In the genomic region with DNA sequence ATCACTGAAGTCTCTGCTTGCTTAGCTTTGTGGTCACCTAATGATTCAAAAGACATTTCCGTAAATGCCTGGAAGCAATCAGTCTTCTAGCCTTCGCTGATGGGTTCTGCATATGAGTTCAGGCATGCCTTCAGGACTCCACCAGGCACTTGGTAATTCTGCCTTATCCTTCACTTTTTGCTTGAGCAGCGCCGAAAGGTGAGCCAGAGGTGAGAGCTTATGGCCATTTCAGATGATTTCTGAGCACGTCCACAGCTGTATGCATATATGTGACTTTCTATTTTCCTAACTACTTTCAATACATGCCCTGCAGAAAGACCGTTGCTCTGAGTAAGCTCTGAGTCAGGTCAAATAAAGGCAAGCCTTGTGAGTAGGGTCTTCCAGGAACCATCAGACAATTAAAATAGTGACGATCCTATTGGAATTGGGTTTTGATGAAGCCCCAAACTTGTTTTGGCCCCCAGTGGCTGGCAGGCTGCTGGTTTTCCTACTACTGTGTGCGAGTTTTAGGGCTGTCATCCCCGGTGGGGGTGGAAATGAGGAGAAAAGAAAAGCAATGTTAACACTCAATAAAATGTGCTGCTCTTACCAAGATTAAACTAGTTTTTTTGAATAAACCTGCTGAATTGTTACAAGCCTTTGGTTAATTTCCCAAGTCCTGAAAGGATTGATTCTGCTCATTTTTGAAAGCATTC, we compare ENCODE assay signal across 12 cellular contexts.
DNase-seq lines count a peak whose midpoint lies in the region; ATAC-seq, FAIRE-seq and TF ChIP-seq lines count a peak whose summit lies in the region.
"Had no signal": no experiment of that assay in that cellular context is flagged by ENCODE, and none has a peak within 500 bp of the region (broad histone marks: within the 10 kb centered on the region; RNA-seq: fewer than 3 reads in every experiment).

No MANE protein-coding gene starts in this region.

- TF ChIP-seq POLR2A in H1 (IDR thresholded peaks at IDR 0.05; ENCODE audit: control extremely low read depth in 1 of 2, low read depth in 2 of 2, low read length in 2 of 2), result no peak

- H3K36me3 ChIP-seq in Panc1 (ENCODE audit: control insufficient read depth, insufficient read depth, low read length) (no peaks in the 10 kb centered on the region), H1 (ENCODE audit: control insufficient read depth in 2 of 4, insufficient read depth in 4 of 4, low read length in 3 of 4) (no peaks in the 10 kb centered on the region; a peak in 1 of 8 replicates), psoas muscle (ENCODE audit: insufficient read depth in 1 of 2, low read depth in 1 of 2) (no peaks in the 10 kb centered on the region)
- H3K36me3 ChIP-seq: Peyer's patch had no signal

- H2BK5ac ChIP-seq in H1 (ENCODE audit: low read depth, low read length), result no peak overlapping the region

- no peak overlapping the region for H2BK20ac ChIP-seq in H1 (ENCODE audit: low read length)

- no peak for FAIRE-seq in H1 (lab: Jason Lieb, UNC)

- H3K79me2 ChIP-seq in H1 (ENCODE audit: control insufficient read depth in 1 of 2, insufficient read depth in 2 of 2, low read length in 2 of 2), result no peaks in the 10 kb centered on the region

- peak overlapping the region; percentile 59; the same call in 1 of the 2 replicates for H2AFZ ChIP-seq in H1 (ENCODE audit: low read length)

- H4K91ac ChIP-seq in H1 (replicated peaks; ENCODE audit: insufficient read length, low read length), result no peak overlapping the region

- H4K8ac ChIP-seq in H1 (ENCODE audit: extremely low read depth, insufficient read depth, low read length), result no peak overlapping the region; the same call in 1 of the 2 replicates

- no peak overlapping the region for H2BK15ac ChIP-seq in H1 (ENCODE audit: low read length)

- H3K4me3 ChIP-seq in Panc1 (ENCODE audit: low read depth in 2 of 2, low read length in 2 of 2) (peak overlapping the region in 1 of 2 experiments; percentile 35; a peak in 3 of 4 replicates), H1 (ENCODE audit: extremely low read depth in 1 of 4, insufficient read depth in 2 of 4, low read depth in 3 of 4, low read length in 4 of 4) (no peak overlapping the region), psoas muscle (peak overlapping the region; percentile 27), coronary artery (no peak overlapping the region)
- H3K4me3 ChIP-seq: Peyer's patch had no signal

- ATAC-seq in Panc1, result peak; percentile 97
- peak in 1 of 4 donors; percentile 27 for ATAC-seq in psoas muscle
- no peak for ATAC-seq in GM18867 (IDR thresholded peaks at IDR 0.05; ENCODE audit: unreplicated experiment)
- no peak for ATAC-seq in GM19395 (IDR thresholded peaks at IDR 0.05; ENCODE audit: unreplicated experiment)

- no peak for TF ChIP-seq CTCF in Panc1 (IDR thresholded peaks at IDR 0.05)
- TF ChIP-seq CTCF in H1 (IDR thresholded peaks at IDR 0.05; ENCODE audit: control extremely low read depth in 1 of 3, insufficient read depth in 1 of 3, low read depth in 1 of 3, low read length in 3 of 3), result no peak
- TF ChIP-seq CTCF in psoas muscle (IDR thresholded peaks at IDR 0.05), result no peak
- no peak for TF ChIP-seq CTCF in coronary artery (IDR thresholded peaks at IDR 0.05)

- CTCF ChIA-PET in Panc1 (lab: Charles Lee) (no interaction called here), H1 (lab: Charles Lee; ENCODE audit: partially characterized antibody) (interaction anchor here (0.8 to 1.2 kb wide), 3 partner anchors 14 to 280 kb away, joined by 3 read pairs; no protein-coding TSS in a partner anchor)

- BruUV-seq in Panc1 (replicated peaks; lab: Mats Ljungman, UMichigan), result no TSS peak

- no peak overlapping the region for H3K18ac ChIP-seq in H1 (ENCODE audit: extremely low read depth, low read length)

- in situ Hi-C loops in Panc1 (cut with HindIII; ENCODE audit: low pct_unique_long_range_greater_than_20kb, low sequenced_read_pairs), result no loop called here

- no peak overlapping the region for H3K14ac ChIP-seq in H1 (ENCODE audit: insufficient read length)

- H3K79me1 ChIP-seq in H1 (ENCODE audit: low read depth, low read length), result no peaks in the 10 kb centered on the region

- H3K4me1 ChIP-seq in Panc1 (ENCODE audit: control insufficient read depth, insufficient read depth, low read length) (peaks cover 14% of the 10 kb centered on the region), H1 (replicated peaks in 1 of 4; ENCODE audit: control insufficient read depth in 3 of 4, insufficient read depth in 4 of 4, low read length in 3 of 4) (no peaks in the 10 kb centered on the region), psoas muscle (peaks cover 12% of the 10 kb centered on the region)
- H3K4me1 ChIP-seq: Peyer's patch had no signal

- no peak overlapping the region for H3K4ac ChIP-seq in H1 (replicated peaks; ENCODE audit: insufficient read length, low read depth, low read length)

- peak overlapping the region; percentile 100 for H3K27ac ChIP-seq in Panc1 (ENCODE audit: low read length)
- no peak overlapping the region for H3K27ac ChIP-seq in H1 (ENCODE audit: low read depth, low read length)
- peak overlapping the region; percentile 53 for H3K27ac ChIP-seq in psoas muscle
- H3K27ac ChIP-seq in coronary artery, result no peak overlapping the region
- H3K27ac ChIP-seq: Peyer's patch had no signal

- TF ChIP-seq RAD21 in H1 (IDR thresholded peaks at IDR 0.05 in 1 of 2, conservative IDR thresholded peaks at IDR 0.05 in 1 of 2; ENCODE audit: low read depth in 2 of 2, low read length in 2 of 2), result no peak

- POLR2A ChIA-PET in Panc1 (lab: Charles Lee), result interaction anchor here (0.6 to 1.1 kb wide), 4 partner anchors 33 to 594 kb away, joined by 3 to 14 read pairs (median 4); no protein-coding TSS in a partner anchor
- POLR2A ChIA-PET in H1 (lab: Charles Lee; ENCODE audit: partially characterized antibody), result no interaction called here

- H3K9me3 ChIP-seq in Panc1 (ENCODE audit: control insufficient read depth, insufficient read depth, low read depth, low read length), result peaks cover 27% of the 10 kb centered on the region; the same call in 1 of the 2 replicates
- no peaks in the 10 kb centered on the region for H3K9me3 ChIP-seq in H1 (ENCODE audit: insufficient read depth in 2 of 2, low read depth in 1 of 2, low read length in 1 of 2)
- H3K9me3 ChIP-seq in psoas muscle, result peaks cover 4% of the 10 kb centered on the region
- H3K9me3 ChIP-seq: Peyer's patch had no signal

- intact Hi-C loops in Panc1 (cut with micrococcal nuclease; ENCODE audit: unreplicated experiment), result no loop called here
- intact Hi-C loops in psoas muscle (cut with DNase I), result no loop called here

- H3K9ac ChIP-seq in H1 (replicated peaks in 1 of 4; ENCODE audit: extremely low read depth in 1 of 4, low read depth in 3 of 4, low read length in 3 of 4), result no peak overlapping the region

- no peak overlapping the region for H4K5ac ChIP-seq in H1 (ENCODE audit: insufficient read length, low read depth, low read length)

- no peak overlapping the region for H3K4me2 ChIP-seq in H1 (ENCODE audit: insufficient read depth in 1 of 2, low read depth in 2 of 2, low read length in 2 of 2)

- DNase-seq in ELR (ENCODE audit: low read depth) (peak; percentile 94), Panc1 (ENCODE audit: low read depth, low spot score) (peak; percentile 80), H1 (ENCODE audit: low read depth in 1 of 2, low spot score in 2 of 2) (no peak), psoas muscle (no peak), coronary artery (ENCODE audit: low spot score) (no peak), iPS-NIHi11 (ENCODE audit: low spot score) (no peak)
- DNase-seq: activated naive CD4-positive, alpha-beta T cell treated with anti-CD3 and anti-CD28 coated beads for 36 hours; CD4-positive, CD25-positive, alpha-beta regulatory T cell; Peyer's patch; retina had no signal

- H2BK120ac ChIP-seq in H1 (replicated peaks; ENCODE audit: low read depth, low read length), result no peak overlapping the region

- H4K20me1 ChIP-seq in H1 (replicated peaks in 1 of 2; ENCODE audit: control insufficient read depth in 1 of 2, insufficient read depth in 2 of 2, low read length in 2 of 2), result no peaks in the 10 kb centered on the region

- 88% methylated on average over 9 of the region's 9 CpGs; no CpG with 5 or more reads in 1 of the 2 experiments for WGBS in H1 (ENCODE audit: extremely low coverage in 1 of 2, insufficient coverage in 1 of 2, insufficient read length in 1 of 2, insufficient replicate concordance in 2 of 2, low coverage in 1 of 2, low lambda C conversion rate in 2 of 2, missing lambda C conversion rate in 1 of 2), 2 experiments
- 79 to 88% (median 87%) methylated on average over 9 of the region's 9 CpGs for WGBS in psoas muscle, 3 donors

- no peak overlapping the region for H2AK5ac ChIP-seq in H1 (ENCODE audit: low read depth, low read length)

- H2BK12ac ChIP-seq in H1 (ENCODE audit: low read depth, low read length), result no peak overlapping the region

- TF ChIP-seq EP300 in H1 (IDR thresholded peaks at IDR 0.05; ENCODE audit: borderline replicate concordance in 1 of 2, low read depth in 2 of 2, low read length in 2 of 2), result no peak

- H3K27me3 ChIP-seq in Panc1 (ENCODE audit: control insufficient read depth, insufficient read depth, low read length) (no peaks in the 10 kb centered on the region), H1 (replicated peaks in 1 of 4; ENCODE audit: control insufficient read depth in 3 of 4, extremely low read depth in 1 of 4, insufficient read depth in 3 of 4, low read length in 3 of 4) (no peaks in the 10 kb centered on the region), psoas muscle (ENCODE audit: insufficient read depth in 3 of 3, low read length in 2 of 3) (no peaks in the 10 kb centered on the region)
- H3K27me3 ChIP-seq: Peyer's patch had no signal

- no peaks in the 10 kb centered on the region for H3K23me2 ChIP-seq in H1 (ENCODE audit: low read depth, low read length)

- H3K23ac ChIP-seq in H1 (ENCODE audit: insufficient read length), result no peak overlapping the region

- H3K56ac ChIP-seq in H1 (replicated peaks; ENCODE audit: insufficient read length, low read depth, low read length), result no peak overlapping the region

TF ChIP-seq in H1, 55 proteins besides CTCF, POLR2A, EP300 and RAD21 (continues in another document):
- no peak for TF ChIP-seq CREB1 (IDR thresholded peaks at IDR 0.05)
- TF ChIP-seq HDAC6 (IDR thresholded peaks at IDR 0.05; ENCODE audit: low read depth, low read length), result no peak
- TF ChIP-seq BACH1 (IDR thresholded peaks at IDR 0.05; ENCODE audit: low read length), result no peak
- TF ChIP-seq, protein P1, sequence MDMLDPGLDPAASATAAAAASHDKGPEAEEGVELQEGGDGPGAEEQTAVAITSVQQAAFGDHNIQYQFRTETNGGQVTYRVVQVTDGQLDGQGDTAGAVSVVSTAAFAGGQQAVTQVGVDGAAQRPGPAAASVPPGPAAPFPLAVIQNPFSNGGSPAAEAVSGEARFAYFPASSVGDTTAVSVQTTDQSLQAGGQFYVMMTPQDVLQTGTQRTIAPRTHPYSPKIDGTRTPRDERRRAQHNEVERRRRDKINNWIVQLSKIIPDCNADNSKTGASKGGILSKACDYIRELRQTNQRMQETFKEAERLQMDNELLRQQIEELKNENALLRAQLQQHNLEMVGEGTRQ (IDR thresholded peaks at IDR 0.05; ENCODE audit: low read length), result no peak
- no peak for TF ChIP-seq TBP (IDR thresholded peaks at IDR 0.05; ENCODE audit: low read depth, low read length)
- no peak for TF ChIP-seq TAF7 (optimal IDR thresholded peaks at IDR 0.05; ENCODE audit: borderline replicate concordance, low read depth, low read length)
- TF ChIP-seq RFX5 (IDR thresholded peaks at IDR 0.05; ENCODE audit: borderline replicate concordance, low read depth, low read length), result no peak

Comparison
In these comparisons a context has a peak if more than half of its experiments do, and no peak if none do; other contexts are left out.
1. DNase-seq: peak in ELR (single experiment) and Panc1 (single experiment); none in H1 (0 of 2), psoas muscle (0 of 2), coronary artery (single experiment) and iPS-NIHi11 (single experiment).
2. H3K27ac ChIP-seq: peak in Panc1 (single experiment) and psoas muscle (single experiment); none in H1 (single experiment) and coronary artery (0 of 2).